1 cellular context compared by ENCODE assay signal in the genomic region with DNA sequence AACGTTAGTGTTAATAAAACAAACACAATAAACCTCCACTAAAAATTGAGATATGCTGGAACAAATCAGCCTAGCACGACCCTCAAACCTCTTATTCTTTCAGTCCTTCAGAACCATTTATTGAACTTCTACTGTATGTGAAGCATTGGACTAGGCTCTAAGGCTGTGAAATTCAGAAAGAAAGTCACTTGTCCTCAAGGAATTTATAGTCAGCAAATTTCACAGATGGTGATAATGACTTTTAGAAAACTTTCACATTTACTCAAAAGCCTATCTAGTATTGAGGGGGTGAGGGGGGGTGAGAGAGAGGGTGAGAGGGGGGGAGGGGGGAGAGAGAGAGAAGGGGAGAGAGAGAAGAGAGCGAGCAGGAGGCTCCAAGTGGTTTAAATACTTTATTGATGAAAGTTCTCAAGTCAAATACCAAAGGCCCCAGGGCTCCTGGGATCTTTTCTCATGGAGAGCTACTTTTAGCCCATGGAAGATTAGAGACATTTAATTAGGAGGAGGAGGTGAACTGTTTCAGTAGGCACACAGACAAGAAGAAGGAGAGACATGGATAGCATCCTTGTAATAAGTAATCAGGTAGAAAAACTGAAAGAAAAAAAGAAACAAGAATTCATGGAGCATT.
TF ChIP-seq lines count a peak whose summit lies in the region.

No MANE protein-coding gene starts in this region.

TF ChIP-seq in SK-N-SH, 30 proteins besides CTCF, POLR2A, EP300 and RAD21 (continued from another document):
- TF ChIP-seq, protein P1, sequence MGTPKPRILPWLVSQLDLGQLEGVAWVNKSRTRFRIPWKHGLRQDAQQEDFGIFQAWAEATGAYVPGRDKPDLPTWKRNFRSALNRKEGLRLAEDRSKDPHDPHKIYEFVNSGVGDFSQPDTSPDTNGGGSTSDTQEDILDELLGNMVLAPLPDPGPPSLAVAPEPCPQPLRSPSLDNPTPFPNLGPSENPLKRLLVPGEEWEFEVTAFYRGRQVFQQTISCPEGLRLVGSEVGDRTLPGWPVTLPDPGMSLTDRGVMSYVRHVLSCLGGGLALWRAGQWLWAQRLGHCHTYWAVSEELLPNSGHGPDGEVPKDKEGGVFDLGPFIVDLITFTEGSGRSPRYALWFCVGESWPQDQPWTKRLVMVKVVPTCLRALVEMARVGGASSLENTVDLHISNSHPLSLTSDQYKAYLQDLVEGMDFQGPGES (IDR thresholded peaks at IDR 0.05; ENCODE audit: low read depth, low read length): no peak
- TF ChIP-seq PBX3 (IDR thresholded peaks at IDR 0.05) (no peak), TCF12 (IDR thresholded peaks at IDR 0.05) (no peak), REST (IDR thresholded peaks at IDR 0.05; ENCODE audit: low read depth, low read length) (no peak), TEAD4 (IDR thresholded peaks at IDR 0.05; ENCODE audit: borderline replicate concordance, insufficient read depth) (no peak), POLR2AphosphoS5 (IDR thresholded peaks at IDR 0.05; ENCODE audit: low read depth, low read length) (no peak), USF2 (IDR thresholded peaks at IDR 0.05; ENCODE audit: borderline replicate concordance, low read depth, low read length) (no peak), GATA2 (CRISPR knock-in tag; IDR thresholded peaks at IDR 0.05) (no peak), NFIC (IDR thresholded peaks at IDR 0.05; ENCODE audit: borderline replicate concordance) (no peak)
